18 cellular contexts compared by ENCODE assay signal in genomic region chr9:83451308-83451707, GRCh38.
DNase-seq lines count a peak whose midpoint lies in the region; ATAC-seq and TF ChIP-seq lines count a peak whose summit lies in the region.
"Had no signal": no experiment of that assay in that cellular context is flagged by ENCODE, and none has a peak within 500 bp of the region (broad histone marks: within the 10 kb centered on the region; RNA-seq: fewer than 3 reads in every experiment).

No MANE protein-coding gene starts in this region.

- POLR2A ChIA-PET in Panc1 (lab: Charles Lee) = no interaction called here

- ATAC-seq in Panc1 (peak; percentile 48; the same call in 1 of the 2 replicates), HG03025 (IDR thresholded peaks at IDR 0.05; ENCODE audit: low FRiP score, unreplicated experiment) (no peak)
- ATAC-seq: CD8-positive, alpha-beta T cell; naive thymus-derived CD8-positive, alpha-beta T cell; T-cell; upper lobe of right lung had no signal

- H3K4me3 ChIP-seq in Panc1 (ENCODE audit: low read depth in 2 of 2, low read length in 2 of 2) = no peak overlapping the region
- H3K4me3 ChIP-seq: upper lobe of right lung had no signal

- in situ Hi-C loops in Panc1 (cut with HindIII; ENCODE audit: low pct_unique_long_range_greater_than_20kb, low sequenced_read_pairs) = no loop called here

- peak overlapping the region; percentile 44; the same call in 1 of the 2 replicates for H3K27ac ChIP-seq in Panc1 (ENCODE audit: low read length)
- H3K27ac ChIP-seq: upper lobe of right lung had no signal

- no TSS peak for BruUV-seq in Panc1 (replicated peaks; lab: Mats Ljungman, UMichigan)

- TF ChIP-seq CTCF in Panc1 (IDR thresholded peaks at IDR 0.05) = no peak

- H3K9me3 ChIP-seq in Panc1 (ENCODE audit: control insufficient read depth, insufficient read depth, low read depth, low read length) = no peaks in the 10 kb centered on the region
- H3K9me3 ChIP-seq: upper lobe of right lung had no signal

- no peaks in the 10 kb centered on the region for H3K27me3 ChIP-seq in Panc1 (ENCODE audit: control insufficient read depth, insufficient read depth, low read length)
- H3K27me3 ChIP-seq: upper lobe of right lung had no signal

- CTCF ChIA-PET in Panc1 (lab: Charles Lee) = no interaction called here

- intact Hi-C loops in Panc1 (cut with micrococcal nuclease; ENCODE audit: unreplicated experiment) = no loop called here

- DNase-seq in SIG-M5 treated with dmso at 0.1 percent for 504 hours (lab: John Stamatoyannopoulos, UW; ENCODE audit: unreplicated experiment) (peak; percentile 20), SIG-M5 (lab: John Stamatoyannopoulos, UW) (no peak), HT1080 (ENCODE audit: low read depth) (peak; percentile 22), Panc1 (ENCODE audit: low read depth, low spot score) (no peak), renal cortical epithelial cell (ENCODE audit: low read depth) (peak; percentile 70), hippocampal formation (lab: John Stamatoyannopoulos, UW) (no peak)
- no peak for DNase-seq in stimulated activated CD4-positive, alpha-beta T cell treated with anti-CD3 and anti-CD28 coated beads, Interleukin-4, amount 100 ng/mL, for 1 hour
- DNase-seq: activated CD4-positive, alpha-beta memory T cell treated with anti-CD3 and anti-CD28 coated beads for 36 hours; activated naive CD4-positive, alpha-beta T cell treated with anti-CD3 and anti-CD28 coated beads for 36 hours; aorta; CD8-positive, alpha-beta T cell; endodermal cell; naive thymus-derived CD8-positive, alpha-beta T cell; NCI-H1930; NK-92 treated with Interleukin-12 subunit alpha and Interleukin-12 subunit beta, amount 100 ng/mL, for 24 hours; T-cell; upper lobe of right lung had no signal

- no peaks in the 10 kb centered on the region for H3K36me3 ChIP-seq in Panc1 (ENCODE audit: control insufficient read depth, insufficient read depth, low read length)
- H3K36me3 ChIP-seq: upper lobe of right lung had no signal

- peaks cover 27% of the 10 kb centered on the region for H3K4me1 ChIP-seq in Panc1 (ENCODE audit: control insufficient read depth, insufficient read depth, low read length)

Comparison
In these comparisons a context has a peak if more than half of its experiments do, and no peak if none do; other contexts are left out.
1. DNase-seq: peak in SIG-M5 treated with dmso at 0.1 percent for 504 hours (single experiment), HT1080 (single experiment) and renal cortical epithelial cell (single experiment); none in SIG-M5 (single experiment), Panc1 (single experiment), stimulated activated CD4-positive, alpha-beta T cell treated with anti-CD3 and anti-CD28 coated beads, Interleukin-4, amount 100 ng/mL, for 1 hour (single experiment) and hippocampal formation (0 of 2).